27 cellular contexts compared by ENCODE assay signal in genomic region chr5:41194339-41194738, GRCh38. TPM values are rescaled to one million over a fixed set of nuclear protein-coding genes. Genes with fewer than 3 reads are reported as not detected.
DNase-seq lines count a peak whose midpoint lies in the region; ATAC-seq and TF ChIP-seq lines count a peak whose summit lies in the region.
"Had no signal": no experiment of that assay in that cellular context is flagged by ENCODE, and none has a peak within 500 bp of the region (broad histone marks: within the 10 kb centered on the region; RNA-seq: fewer than 3 reads in every experiment).

No MANE protein-coding gene starts in this region.

- no peak for TF ChIP-seq EP300 in stomach (IDR thresholded peaks at IDR 0.05)

- H3K4me3 ChIP-seq in left ventricle myocardium inferior (no peak overlapping the region), mucosa of stomach (ENCODE audit: low read length) (no peak overlapping the region), stomach (no peak overlapping the region)
- H3K4me3 ChIP-seq: A549, dorsolateral prefrontal cortex, SK-N-MC had no signal

- H3K27me3 Mint-ChIP-seq in activated naive CD8-positive, alpha-beta T cell treated with anti-CD3 and anti-CD28 coated beads for 36 hours, result no peaks in the 10 kb centered on the region
- H3K27me3 Mint-ChIP-seq: CD4-positive, alpha-beta memory T cell; memory B cell had no signal

- DNase-seq in left ventricle myocardium inferior (no peak), left ventricle myocardium superior (no peak), stomach (no peak), midbrain (lab: John Stamatoyannopoulos, UW) (no peak), SK-N-DZ (ENCODE audit: low spot score) (no peak)
- no peak for DNase-seq in activated naive CD8-positive, alpha-beta T cell treated with anti-CD3 and anti-CD28 coated beads for 36 hours
- DNase-seq: activated effector memory CD4-positive, alpha-beta T cell treated with anti-CD3 and anti-CD28 coated beads, Interleukin-2, amount 50 U/mL, for 16 hours; activated naive CD8-positive, alpha-beta T cell treated with anti-CD3 and anti-CD28 coated beads, Interleukin-2, amount 10 ng/mL, durations not matched to agents 7 days and 5 days; activated T-cell treated with anti-CD3 and anti-CD28 coated beads, Interleukin-2, amount 50 U/mL, for 1 hour; CD4-positive, alpha-beta memory T cell; islet precursor cell; Karpas-422; NCI-H1436; NCI-H2081 treated with DMSO at 0.1 percent for 48 hours; RPMI8226 had no signal

- H3K9ac ChIP-seq in mucosa of stomach (ENCODE audit: low read length), result peak overlapping the region; percentile 16

- no peak for ATAC-seq in left ventricle myocardium superior
- no peak for ATAC-seq in GM21515 (IDR thresholded peaks at IDR 0.05; ENCODE audit: unreplicated experiment)
- ATAC-seq: A549 had no signal

- TF ChIP-seq CTCF in left ventricle myocardium inferior (IDR thresholded peaks at IDR 0.05; ENCODE audit: borderline replicate concordance), result no peak
- TF ChIP-seq CTCF in stomach (IDR thresholded peaks at IDR 0.05), result no peak

- H3K36me3 Mint-ChIP-seq in activated naive CD8-positive, alpha-beta T cell treated with anti-CD3 and anti-CD28 coated beads for 36 hours, result no peaks in the 10 kb centered on the region
- H3K36me3 Mint-ChIP-seq: activated naive CD8-positive, alpha-beta T cell treated with anti-CD3 and anti-CD28 coated beads, Interleukin-2, amount 10 ng/mL, durations not matched to agents 7 days and 5 days; CD4-positive, alpha-beta memory T cell; memory B cell had no signal

- H3K4me1 ChIP-seq in left ventricle myocardium inferior (peaks cover 34% of the 10 kb centered on the region), mucosa of stomach (ENCODE audit: control insufficient read depth, insufficient read depth, low read length) (peaks cover 24% of the 10 kb centered on the region), stomach (peaks cover 15 to 27% (median 23%) of the 10 kb centered on the region in 4 donors)
- H3K4me1 ChIP-seq: A549 had no signal

- no peak for TF ChIP-seq POLR2A in stomach (IDR thresholded peaks at IDR 0.05)

- H3K9me3 ChIP-seq in left ventricle myocardium inferior (replicated peaks), result no peaks in the 10 kb centered on the region
- no peaks in the 10 kb centered on the region for H3K9me3 ChIP-seq in mucosa of stomach (ENCODE audit: control insufficient read depth, low read length)
- H3K9me3 ChIP-seq in stomach, result no peaks in the 10 kb centered on the region
- H3K9me3 ChIP-seq: A549 had no signal

- intact Hi-C loops in left ventricle myocardium inferior (cut with micrococcal nuclease) (loop anchor here (10.0 kb wide), 1 partner anchor 290 kb away; the partner anchor contains the start of gene C7), left ventricle myocardium superior (cut with micrococcal nuclease) (loop anchor here (10.0 kb wide), 1 partner anchor 70 kb away; no protein-coding TSS in a partner anchor), stomach (cut with DNase I; ENCODE audit: low total_unique reads) (no loop called here)

- H3K27ac ChIP-seq in left ventricle myocardium inferior (replicated peaks) (peak overlapping the region; percentile 90), stomach (peak overlapping the region in 4 of 5 donors; percentile 74 to 85 (median 78))
- H3K27ac ChIP-seq: HL-60 had no signal

- no peak overlapping the region for H3K27ac Mint-ChIP-seq in activated naive CD8-positive, alpha-beta T cell treated with anti-CD3 and anti-CD28 coated beads for 36 hours
- H3K27ac Mint-ChIP-seq: activated naive CD8-positive, alpha-beta T cell treated with anti-CD3 and anti-CD28 coated beads, Interleukin-2, amount 10 ng/mL, durations not matched to agents 7 days and 5 days; CD4-positive, alpha-beta memory T cell; memory B cell; T-helper 1 cell treated with Interleukin-12 subunit alpha and Interleukin-12 subunit beta and Interleukin-4 antibody, amounts not matched to agents 30 μg/mL and 1 μg/mL, for 36 hours had no signal

- H3K4me3 Mint-ChIP-seq in activated naive CD8-positive, alpha-beta T cell treated with anti-CD3 and anti-CD28 coated beads for 36 hours, result no peak overlapping the region
- H3K4me3 Mint-ChIP-seq: activated naive CD8-positive, alpha-beta T cell treated with anti-CD3 and anti-CD28 coated beads, Interleukin-2, amount 10 ng/mL, durations not matched to agents 7 days and 5 days; CD4-positive, alpha-beta memory T cell; memory B cell; T-helper 1 cell treated with Interleukin-12 subunit alpha and Interleukin-12 subunit beta and Interleukin-4 antibody, amounts not matched to agents 30 μg/mL and 1 μg/mL, for 36 hours had no signal

- H3K36me3 ChIP-seq in left ventricle myocardium inferior (no peaks in the 10 kb centered on the region), mucosa of stomach (ENCODE audit: control insufficient read depth, insufficient read depth, low read length) (no peaks in the 10 kb centered on the region), stomach (no peaks in the 10 kb centered on the region)

- no peaks in the 10 kb centered on the region for H3K9me3 Mint-ChIP-seq in activated naive CD8-positive, alpha-beta T cell treated with anti-CD3 and anti-CD28 coated beads for 36 hours
- H3K9me3 Mint-ChIP-seq: activated naive CD8-positive, alpha-beta T cell treated with anti-CD3 and anti-CD28 coated beads, Interleukin-2, amount 10 ng/mL, durations not matched to agents 7 days and 5 days; T-helper 1 cell treated with Interleukin-12 subunit alpha and Interleukin-12 subunit beta and Interleukin-4 antibody, amounts not matched to agents 30 μg/mL and 1 μg/mL, for 36 hours had no signal

- no peaks in the 10 kb centered on the region for H3K27me3 ChIP-seq in left ventricle myocardium inferior (ENCODE audit: low read depth)
- H3K27me3 ChIP-seq in mucosa of stomach (ENCODE audit: control insufficient read depth, insufficient read depth, low read length), result no peaks in the 10 kb centered on the region
- H3K27me3 ChIP-seq in stomach, result no peaks in the 10 kb centered on the region

- H3K4me1 Mint-ChIP-seq in activated naive CD8-positive, alpha-beta T cell treated with anti-CD3 and anti-CD28 coated beads for 36 hours, result no peaks in the 10 kb centered on the region
- H3K4me1 Mint-ChIP-seq: activated naive CD8-positive, alpha-beta T cell treated with anti-CD3 and anti-CD28 coated beads, Interleukin-2, amount 10 ng/mL, durations not matched to agents 7 days and 5 days; CD4-positive, alpha-beta memory T cell; memory B cell had no signal

- 31 to 55% (median 35%) methylated on average over 3 of the region's 3 CpGs for WGBS in stomach, 5 donors

RNA-seq across cellular contexts. Expression of gene C6, which starts 19.0 kb away (rescaled TPM):
- total RNA-seq in left ventricle myocardium inferior (89.5 TPM), left ventricle myocardium superior (44.6 TPM), stomach (1 to 10 TPM in 2 of 5 donors, under 1 TPM in 1, not detected in 2; 0.45 to 6.5 (median 6.4) TPM)
- 1 to 10 TPM in 1 of 3 donors, under 1 TPM in 2; 0.45 to 1.2 (median 0.81) TPM for polyA plus RNA-seq in stomach
- not detected for total RNA-seq in activated naive CD8-positive, alpha-beta T cell treated with anti-CD3 and anti-CD28 coated beads for 36 hours
- polyA plus RNA-seq in SK-N-DZ (2014; cell fraction: cytosol; rRNA removed), result not detected in 2 replicates
- polyA plus RNA-seq in SK-N-DZ (2014; cell fraction: nucleus; rRNA removed), result not detected in 2 replicates
- total RNA-seq: activated CD8-positive, alpha-beta memory T cell treated with anti-CD3 and anti-CD28 coated beads for 36 hours; activated naive CD8-positive, alpha-beta T cell treated with anti-CD3 and anti-CD28 coated beads, Interleukin-2, amount 10 ng/mL, durations not matched to agents 7 days and 5 days; CD4-positive, alpha-beta memory T cell; H1; myocyte; pulmonary artery endothelial cell had no signal
- polyA plus RNA-seq: A549; CD4-positive, alpha-beta memory T cell; H1 had no signal
